ENCODE assay signal across 30 cellular contexts in the genomic region with DNA sequence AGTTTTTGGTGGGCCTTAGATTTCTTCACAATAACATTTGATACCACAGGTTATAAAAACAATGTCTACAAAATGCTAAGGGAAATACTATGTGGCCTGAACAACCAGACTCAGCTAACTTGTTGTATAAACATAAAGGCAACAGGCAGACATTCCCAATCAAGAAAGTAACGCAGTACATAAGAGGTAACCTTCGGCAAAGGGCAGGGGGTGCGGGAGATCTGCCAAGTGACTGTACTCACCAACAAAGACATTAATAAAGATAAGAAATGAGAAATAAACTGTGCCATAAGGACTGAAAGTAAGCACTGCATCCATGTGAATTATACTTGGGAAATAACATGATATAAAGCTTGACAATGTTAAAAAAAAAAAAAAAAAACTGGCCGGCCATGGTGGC.
"Had no signal": no experiment of that assay in that cellular context is flagged by ENCODE, and none has a peak within 500 bp of the region (broad histone marks: within the 10 kb centered on the region; RNA-seq: fewer than 3 reads in every experiment).

No MANE protein-coding gene starts in this region.

- H3K9ac ChIP-seq: KMS-11, SK-N-SH had no signal

- H3K9me3 ChIP-seq: breast epithelium, SJCRH30, SK-N-SH had no signal

- H3K9me3 Mint-ChIP-seq: activated B cell treated with CpG ODN at 0.5 μM for 24 hours; activated CD4-positive, alpha-beta T cell treated with anti-CD3 and anti-CD28 coated beads, Interleukin-2, amount 10 ng/mL, durations not matched to agents 24 days and 14 days; activated naive CD4-positive, alpha-beta T cell treated with anti-CD3 and anti-CD28 coated beads, Interleukin-2, amount 10 ng/mL, durations not matched to agents 7 days and 5 days; activated naive CD8-positive, alpha-beta T cell treated with anti-CD3 and anti-CD28 coated beads for 36 hours; activated T-helper 17 cell treated with anti-CD3 and anti-CD28 coated beads, Interleukin-2, amount 50 U/mL, for 72 hours had no signal

- H3K27ac Mint-ChIP-seq: activated B cell treated with CpG ODN at 0.5 μM for 24 hours; activated CD4-positive, alpha-beta T cell treated with anti-CD3 and anti-CD28 coated beads, Interleukin-2, amount 10 ng/mL, durations not matched to agents 24 days and 14 days; activated naive CD4-positive, alpha-beta T cell treated with anti-CD3 and anti-CD28 coated beads, Interleukin-2, amount 10 ng/mL, durations not matched to agents 7 days and 5 days; activated naive CD8-positive, alpha-beta T cell treated with anti-CD3 and anti-CD28 coated beads for 36 hours; activated T-helper 17 cell treated with anti-CD3 and anti-CD28 coated beads, Interleukin-2, amount 50 U/mL, for 72 hours; T-helper 2 cell treated with Interferon-gamma antibody and Interleukin-4, amounts not matched to agents 5 μg/mL and 100 μg/mL, for 36 hours had no signal

- ATAC-seq: activated T-helper 17 cell treated with anti-CD3 and anti-CD28 coated beads, Interleukin-2, amount 50 U/mL, for 72 hours; Right ventricle myocardium inferior had no signal

- H3K4me2 ChIP-seq: KMS-11, SK-N-SH had no signal

- H3K4me1 ChIP-seq: breast epithelium, SJCRH30 had no signal

- H3K27me3 ChIP-seq: breast epithelium, SJCRH30 had no signal

- DNase-seq: activated B cell treated with CpG ODN at 0.5 μM for 24 hours; activated CD4-positive, alpha-beta T cell treated with anti-CD3 and anti-CD28 coated beads for 1 hour; activated CD4-positive, alpha-beta T cell treated with anti-CD3 and anti-CD28 coated beads, Interleukin-2, amount 10 ng/mL, durations not matched to agents 24 days and 14 days; activated CD4-positive, alpha-beta T cell treated with anti-CD3 and anti-CD28 coated beads, Interleukin-2, amount 50 U/mL, for 48 hours; activated gamma-delta T cell treated with Interleukin-2 at 50 U/mL for 16 hours; activated naive CD4-positive, alpha-beta T cell treated with anti-CD3 and anti-CD28 coated beads, Interleukin-2, amount 10 ng/mL, durations not matched to agents 7 days and 5 days; activated naive CD8-positive, alpha-beta T cell treated with anti-CD3 and anti-CD28 coated beads for 36 hours; activated T-cell treated with anti-CD3 and anti-CD28 coated beads for 4 hours; activated T-cell treated with anti-CD3 and anti-CD28 coated beads, Interleukin-2, amount 50 U/mL, for 48 hours; anterior cingulate cortex; caudate nucleus; NCI-H1092; NCI-H1417 treated with DMSO at 0.1 percent for 48 hours; NCI-H1694; NCI-H2029; NCI-H2107; NCI-H2171 treated with DMSO at 0.1 percent for 48 hours; NCI-H226; NCI-H510A; NCI-H526 treated with DMSO at 0.1 percent for 48 hours; NCI-H82; RPMI8226; SJCRH30; SK-N-SH; T-helper 1 cell had no signal

- H3K27me3 Mint-ChIP-seq: activated B cell treated with CpG ODN at 0.5 μM for 24 hours; activated CD4-positive, alpha-beta T cell treated with anti-CD3 and anti-CD28 coated beads, Interleukin-2, amount 10 ng/mL, durations not matched to agents 24 days and 14 days; activated naive CD4-positive, alpha-beta T cell treated with anti-CD3 and anti-CD28 coated beads, Interleukin-2, amount 10 ng/mL, durations not matched to agents 7 days and 5 days; activated naive CD8-positive, alpha-beta T cell treated with anti-CD3 and anti-CD28 coated beads for 36 hours; activated T-helper 17 cell treated with anti-CD3 and anti-CD28 coated beads, Interleukin-2, amount 50 U/mL, for 72 hours had no signal

- H3K36me3 ChIP-seq: breast epithelium, SJCRH30 had no signal

- H3K4me3 Mint-ChIP-seq: activated B cell treated with CpG ODN at 0.5 μM for 24 hours; activated CD4-positive, alpha-beta T cell treated with anti-CD3 and anti-CD28 coated beads, Interleukin-2, amount 10 ng/mL, durations not matched to agents 24 days and 14 days; activated naive CD4-positive, alpha-beta T cell treated with anti-CD3 and anti-CD28 coated beads, Interleukin-2, amount 10 ng/mL, durations not matched to agents 7 days and 5 days; activated naive CD8-positive, alpha-beta T cell treated with anti-CD3 and anti-CD28 coated beads for 36 hours; activated T-helper 17 cell treated with anti-CD3 and anti-CD28 coated beads, Interleukin-2, amount 50 U/mL, for 72 hours; T-helper 2 cell treated with Interferon-gamma antibody and Interleukin-4, amounts not matched to agents 5 μg/mL and 100 μg/mL, for 36 hours had no signal

- H3K4me1 Mint-ChIP-seq: activated B cell treated with CpG ODN at 0.5 μM for 24 hours; activated naive CD4-positive, alpha-beta T cell treated with anti-CD3 and anti-CD28 coated beads, Interleukin-2, amount 10 ng/mL, durations not matched to agents 7 days and 5 days; activated T-helper 17 cell treated with anti-CD3 and anti-CD28 coated beads, Interleukin-2, amount 50 U/mL, for 72 hours had no signal

- H3K4me3 ChIP-seq: breast epithelium, SJCRH30 had no signal

- H3K27ac ChIP-seq: breast epithelium, KMS-11, SJCRH30 had no signal
